In the genomic region with DNA sequence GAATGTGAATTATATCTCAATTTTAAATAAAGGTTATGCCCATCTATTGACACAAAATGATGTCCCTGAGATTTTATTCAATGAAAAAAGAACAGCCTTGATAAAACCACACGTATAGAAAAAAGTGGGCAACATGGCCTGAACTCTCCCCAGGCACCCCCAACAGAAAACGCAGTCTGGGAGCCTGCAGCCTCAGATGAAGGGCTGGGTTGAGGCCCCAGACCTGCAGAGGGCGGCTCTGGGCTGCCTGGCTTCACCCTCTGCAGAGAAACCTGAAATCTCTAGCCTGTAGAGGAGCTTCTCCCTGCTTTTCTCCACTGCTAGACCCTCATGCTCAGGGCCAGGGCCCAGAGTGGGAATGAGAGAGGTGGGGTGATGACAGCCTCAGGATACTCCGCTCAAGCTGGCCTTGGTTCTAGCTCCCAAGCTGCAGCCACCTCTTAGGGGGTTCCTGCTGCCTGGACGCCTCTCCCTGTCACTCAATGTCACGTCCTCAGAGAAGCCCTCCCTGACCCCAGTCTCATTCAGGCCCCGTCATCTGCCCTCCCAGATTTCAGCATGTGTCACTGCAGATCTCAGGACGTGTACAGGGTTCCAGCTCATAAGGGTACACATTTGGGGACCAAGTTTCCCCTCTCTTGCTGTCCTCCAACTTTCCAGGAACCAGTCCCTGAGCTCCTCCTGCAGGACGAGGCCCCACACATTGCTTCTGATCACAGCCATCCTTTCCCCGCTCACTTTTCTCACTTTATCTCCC, we compare ENCODE assay signal across 8 cellular contexts. TPM values are rescaled to one million over a fixed set of nuclear protein-coding genes. Genes with fewer than 3 reads are reported as not detected.
DNase-seq lines count a peak whose midpoint lies in the region; ATAC-seq and TF ChIP-seq lines count a peak whose summit lies in the region.

No MANE protein-coding gene starts in this region.

- peak; percentile 37 for TF ChIP-seq CTCF in A673 (conservative IDR thresholded peaks at IDR 0.05; ENCODE audit: low read depth, low read length)
- peak; percentile 55 for TF ChIP-seq CTCF in GM12875 (IDR thresholded peaks at IDR 0.05; ENCODE audit: borderline replicate concordance, insufficient read depth, low read depth, low read length)
- TF ChIP-seq CTCF in PC-9 (conservative IDR thresholded peaks at IDR 0.05): no peak; the same call in 1 of the 2 replicates

- H3K4me1 ChIP-seq in A673 (ENCODE audit: insufficient read depth, low read length, poor library complexity, severe bottlenecking) (peaks cover 10% of the 10 kb centered on the region), PC-9 (replicated peaks; ENCODE audit: insufficient read depth) (peaks cover 7% of the 10 kb centered on the region; the same call in 1 of the 2 replicates)

- ATAC-seq in HG03159 (IDR thresholded peaks at IDR 0.05; ENCODE audit: unreplicated experiment) (no peak), HG02623 (IDR thresholded peaks at IDR 0.05; ENCODE audit: unreplicated experiment) (no peak)

- H3K4me2 ChIP-seq in PC-9: peak overlapping the region; percentile 88

- H3K27me3 ChIP-seq in A673 (replicated peaks; ENCODE audit: insufficient read depth, low read depth, low read length, poor library complexity) (no peaks in the 10 kb centered on the region), PC-9 (ENCODE audit: insufficient read depth, low read depth) (no peaks in the 10 kb centered on the region)

- POLR2A ChIA-PET in A673 (lab: Charles Lee; ENCODE audit: low non-redundant PET) (no interaction called here), PC-9 (lab: Charles Lee; ENCODE audit: unreplicated experiment) (interaction anchor here (0.6 to 1.0 kb wide), 2 partner anchors 15 to 100 kb away, joined by 14 to 21 read pairs; partner anchors contain the start of genes REEP6 and UQCR11)

- BruUV-seq in A673 (replicated peaks; lab: Mats Ljungman, UMichigan) (no TSS peak), PC-9 (replicated peaks; lab: Mats Ljungman, UMichigan) (no TSS peak)

- no peak overlapping the region for H2AFZ ChIP-seq in PC-9

- peaks cover 42% of the 10 kb centered on the region; the same call in 1 of the 2 replicates for H3F3A ChIP-seq in PC-9 (ENCODE audit: insufficient read depth, low read depth)

- peaks cover 8% of the 10 kb centered on the region for H3K36me3 ChIP-seq in A673 (ENCODE audit: insufficient read depth, low read length, poor library complexity, severe bottlenecking)
- no peaks in the 10 kb centered on the region for H3K36me3 ChIP-seq in PC-9 (ENCODE audit: low read depth)

- peaks cover 11% of the 10 kb centered on the region for H4K20me1 ChIP-seq in PC-9 (ENCODE audit: insufficient read depth)

- H3K79me2 ChIP-seq in PC-9 (ENCODE audit: low read depth): peaks cover 53% of the 10 kb centered on the region

- H3K27ac ChIP-seq in A673 (ENCODE audit: low read depth, low read length, poor library complexity, severe bottlenecking) (peak overlapping the region; percentile 100), PC-9 (no peak overlapping the region; the same call in 1 of the 2 replicates)

- peak overlapping the region; percentile 100 for H3K4me3 ChIP-seq in A673 (ENCODE audit: low read depth, low read length, poor library complexity, severe bottlenecking)
- H3K4me3 ChIP-seq in GM12875 (ENCODE audit: low read depth, low read length): peak overlapping the region; percentile 89
- peak overlapping the region; percentile 78 for H3K4me3 ChIP-seq in PC-9

- H3K9me3 ChIP-seq in A673 (ENCODE audit: low read depth, low read length, poor library complexity, severe bottlenecking): no peaks in the 10 kb centered on the region
- no peaks in the 10 kb centered on the region for H3K9me3 ChIP-seq in PC-9 (ENCODE audit: insufficient read depth, low read depth)

- intact Hi-C loops in A673 (cut with micrococcal nuclease; ENCODE audit: unreplicated experiment): loop anchor here (10.0 kb wide), 1 partner anchor 316 kb away; the partner anchor contains the start of gene FAM174C
- intact Hi-C loops in PC-9 (cut with micrococcal nuclease; ENCODE audit: unreplicated experiment): loop anchor here (2.0 kb wide), 1 partner anchor 184 kb away; the partner anchor contains the start of gene DAZAP1

- DNase-seq in A673 (ENCODE audit: low spot score) (peak; percentile 59), PC-9 (no peak), cerebellar cortex (ENCODE audit: low spot score) (peak; percentile 37), myocyte (ENCODE audit: low read depth) (peak; percentile 37), GM19240 (ENCODE audit: insufficient read length, low spot score) (no peak)

- CTCF ChIA-PET in A673 (lab: Charles Lee) (interaction anchor here (1.3 kb wide), 1 partner anchor 45 kb away, joined by 6 read pairs; no protein-coding TSS in a partner anchor), PC-9 (lab: Charles Lee) (interaction anchor here (1.0 to 1.1 kb wide), 2 partner anchors 24 to 45 kb away, joined by 3 to 5 read pairs; no protein-coding TSS in a partner anchor)

- H3K9me2 ChIP-seq in PC-9 (ENCODE audit: insufficient read depth): no peaks in the 10 kb centered on the region

RNA-seq across cellular contexts. Expression of gene MBD3, which starts 1.8 kb away (rescaled TPM):
- total RNA-seq in A673 (2021): 138 and 139 TPM in 2 replicates
- total RNA-seq in PC-9 (2021): 129 and 143 TPM in 2 replicates
- 186 and 193 TPM in 2 replicates for total RNA-seq in myocyte
- polyA plus RNA-seq in myocyte (2012): 78.8 TPM

RNA-seq across cellular contexts. Expression of gene UQCR11, which starts 14.4 kb away (rescaled TPM):
- total RNA-seq in A673 (2021): 256 and 258 TPM in 2 replicates
- 196 and 275 TPM in 2 replicates for total RNA-seq in PC-9 (2021)
- 70.9 and 73.3 TPM in 2 replicates for total RNA-seq in myocyte
- 492 TPM for polyA plus RNA-seq in myocyte (2012)

RNA-seq across cellular contexts. Expression of gene MEX3D, which starts 22.7 kb away (rescaled TPM):
- total RNA-seq in A673 (2021) (60.0 and 65.4 TPM in 2 replicates), PC-9 (2021) (55.6 and 63.7 TPM in 2 replicates), myocyte (44.0 and 45.3 TPM in 2 replicates)
- polyA plus RNA-seq in myocyte (2012): 14.9 TPM

Comparison
In these comparisons a context has a peak if more than half of its experiments do, and no peak if none do; other contexts are left out.
1. DNase-seq: peak in A673 (single experiment), cerebellar cortex (single experiment) and myocyte (single experiment); none in PC-9 (0 of 2) and GM19240 (single experiment).
2. Peak in every context shown above with its lines, with median percentiles within 50 percentile points of each other: H3K4me3 ChIP-seq.